10 cellular contexts compared by ENCODE assay signal in the genomic region with DNA sequence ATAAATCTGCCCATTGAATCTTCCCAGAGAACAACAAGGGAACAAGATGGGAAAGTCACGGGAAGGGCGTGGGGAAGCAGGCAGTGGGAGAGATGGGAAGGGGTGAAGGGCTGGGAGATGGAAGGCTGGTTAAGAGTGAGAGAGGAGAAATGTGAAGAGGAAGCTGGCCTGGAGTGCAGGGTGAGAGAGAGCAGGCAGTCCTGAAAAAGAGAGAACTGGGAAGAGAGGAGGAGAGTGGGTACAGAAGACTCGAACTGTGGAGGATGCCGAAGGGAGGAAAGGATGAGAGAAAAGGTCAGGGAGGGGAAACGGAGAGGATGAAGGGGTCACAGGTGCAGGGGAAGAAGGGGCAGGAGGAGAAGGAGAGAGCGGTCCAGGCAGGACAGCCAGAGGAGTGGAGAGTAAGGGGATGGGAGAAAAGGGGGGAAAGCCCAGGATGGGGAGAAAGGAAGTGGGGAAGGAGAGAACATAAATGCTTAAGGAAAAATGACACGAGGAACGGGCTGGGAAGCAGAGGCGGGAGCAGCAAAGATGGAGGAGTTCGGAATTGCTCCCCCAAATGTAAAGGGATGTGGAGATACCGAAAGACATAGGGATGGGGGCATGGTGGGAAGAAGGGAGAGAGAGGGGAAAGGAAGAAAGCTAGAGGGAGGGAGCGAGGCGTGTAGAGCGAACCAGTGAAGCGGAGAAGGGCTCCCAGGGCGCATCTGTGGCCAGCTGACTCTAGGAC. TPM values are rescaled to one million over a fixed set of nuclear protein-coding genes. Genes with fewer than 3 reads are reported as not detected.
DNase-seq lines count a peak whose midpoint lies in the region; ATAC-seq, FAIRE-seq and TF ChIP-seq lines count a peak whose summit lies in the region.
"Had no signal": no experiment of that assay in that cellular context is flagged by ENCODE, and none has a peak within 500 bp of the region (broad histone marks: within the 10 kb centered on the region; RNA-seq: fewer than 3 reads in every experiment).

No MANE protein-coding gene starts in this region.

- no peaks in the 10 kb centered on the region for H3K9me3 ChIP-seq in HUES64 (ENCODE audit: insufficient read depth, low read depth, low read length)
- no peaks in the 10 kb centered on the region for H3K9me3 ChIP-seq in ectodermal cell (ENCODE audit: control insufficient read depth, low read length)

- H3K4me1 ChIP-seq in HUES64 (ENCODE audit: insufficient read depth, low read length) (peaks cover 4% of the 10 kb centered on the region; the same call in 1 of the 2 replicates), ectodermal cell (ENCODE audit: control insufficient read depth, insufficient read depth, low read length) (peaks cover 20% of the 10 kb centered on the region)

- POLR2A ChIA-PET in BJ (lab: Charles Lee): interaction anchor here (1.0 kb wide), 1 partner anchor 10 kb away, joined by 5 read pairs; no protein-coding TSS in a partner anchor

- no peak overlapping the region for H3K27ac Mint-ChIP-seq in neural crest cell (ENCODE audit: unreplicated experiment)

- DNase-seq in BJ (ENCODE audit: low read depth) (no peak), neural crest cell (ENCODE audit: low read depth, low spot score) (no peak), GM12892 (ENCODE audit: insufficient read length) (no peak)
- DNase-seq: stimulated activated CD4-positive, alpha-beta T cell treated with anti-CD3 and anti-CD28 coated beads, Interleukin-4, amount 100 ng/mL, for 24 hours had no signal

- peaks cover 24% of the 10 kb centered on the region for H3K4me1 Mint-ChIP-seq in neural crest cell

- H3K4me3 Mint-ChIP-seq in neural crest cell: peak overlapping the region; percentile 86

- no peak overlapping the region for H3K9ac ChIP-seq in HUES64 (ENCODE audit: low read depth, low read length)

- no peak for ATAC-seq in GM21390 (IDR thresholded peaks at IDR 0.05; ENCODE audit: unreplicated experiment)
- no peak for ATAC-seq in HG03196 (IDR thresholded peaks at IDR 0.05; ENCODE audit: unreplicated experiment)
- no peak for ATAC-seq in HG02840 (IDR thresholded peaks at IDR 0.05; ENCODE audit: low FRiP score, unreplicated experiment)
- ATAC-seq: GM12878 had no signal

- WGBS in HUES64: 16% methylated on average over 16 of the region's 16 CpGs
- 14 to 17% methylated on average over 16 of the region's 16 CpGs for WGBS in ectodermal cell, 2 experiments

- H3K36me3 ChIP-seq in BJ (ENCODE audit: control insufficient read depth, insufficient read depth, low read length) (no peaks in the 10 kb centered on the region), HUES64 (ENCODE audit: insufficient read depth, low read length) (peaks cover 2% of the 10 kb centered on the region; the same call in 1 of the 2 replicates), ectodermal cell (ENCODE audit: control insufficient read depth, insufficient read depth, low read length) (no peaks in the 10 kb centered on the region)

- FAIRE-seq in GM12892 (lab: Jason Lieb, UNC): no peak
- FAIRE-seq: GM12878 had no signal

- H3K9me3 Mint-ChIP-seq in neural crest cell: no peaks in the 10 kb centered on the region

- TF ChIP-seq POLR2A in GM12892 (IDR thresholded peaks at IDR 0.05; ENCODE audit: low read depth, low read length): no peak

- CTCF ChIA-PET in BJ (lab: Yijun Ruan, JAX): interaction anchor here (1.2 to 2.8 kb wide), 7 partner anchors 10 to 129 kb away, joined by 4 to 11 read pairs (median 6); a partner anchor contains a TSS

- peak overlapping the region; percentile 64 for H3K4me3 ChIP-seq in BJ (ENCODE audit: low read depth, low read length)
- H3K4me3 ChIP-seq in HUES64 (ENCODE audit: low read length): peak overlapping the region; percentile 84
- peak overlapping the region; percentile 69 for H3K4me3 ChIP-seq in ectodermal cell (ENCODE audit: insufficient read depth, low read depth, low read length)
- H3K4me3 ChIP-seq: GM12878 had no signal

- H3K36me3 Mint-ChIP-seq in neural crest cell (ENCODE audit: low read depth): no peaks in the 10 kb centered on the region

- peaks cover 7% of the 10 kb centered on the region; the same call in 1 of the 2 replicates for H3K27me3 ChIP-seq in BJ (ENCODE audit: control insufficient read depth, insufficient read depth, low read length)
- H3K27me3 ChIP-seq in HUES64 (ENCODE audit: insufficient read depth, low read length): peaks cover 20% of the 10 kb centered on the region
- H3K27me3 ChIP-seq in ectodermal cell (ENCODE audit: control insufficient read depth, insufficient read depth, low read length, poor library complexity, severe bottlenecking): peaks cover 55% of the 10 kb centered on the region

- no peak overlapping the region for H3K27ac ChIP-seq in HUES64 (ENCODE audit: low read depth, low read length)
- no peak overlapping the region for H3K27ac ChIP-seq in ectodermal cell (ENCODE audit: insufficient read depth, low read depth, low read length, poor library complexity, severe bottlenecking)

- TF ChIP-seq CTCF in BJ (IDR thresholded peaks at IDR 0.05; ENCODE audit: insufficient read depth, low read depth, low read length) (no peak), neural crest cell (conservative IDR thresholded peaks at IDR 0.05) (no peak)

- H3K27me3 Mint-ChIP-seq in neural crest cell (ENCODE audit: low read depth): peaks cover 60% of the 10 kb centered on the region

RNA-seq across cellular contexts. Expression of a gene that starts 1.2 kb away (rescaled TPM):
- polyA plus RNA-seq in BJ (2011; rRNA removed): 0.44 and 0.59 TPM in 2 replicates
- polyA minus RNA-seq in BJ (2011; rRNA and poly(A)+ RNA removed): 0.24 and 1.3 TPM in 2 replicates
- polyA plus RNA-seq in HUES64 (2013, experiment 1 of 2): 4.1 TPM
- 7.0 TPM for polyA plus RNA-seq in HUES64 (2013, experiment 2 of 2)
- polyA plus RNA-seq in ectodermal cell (2013, experiment 1 of 4): 19.1 TPM
- 24.0 TPM for polyA plus RNA-seq in ectodermal cell (2013, experiment 2 of 4)
- polyA plus RNA-seq in ectodermal cell (2013, experiment 3 of 4): 16.9 TPM
- polyA plus RNA-seq in ectodermal cell (2013, experiment 4 of 4): 21.6 TPM
- total RNA-seq in neural crest cell: 8.6 and 8.7 TPM in 2 replicates
- polyA plus RNA-seq in GM12892 (2012; ENCODE audit: missing spikeins): 0.30 TPM

RNA-seq across cellular contexts. Expression of a gene that starts 10.2 kb away (rescaled TPM):
- polyA plus RNA-seq in BJ (2011; rRNA removed): 38.8 and 57.0 TPM in 2 replicates
- 48.7 and 60.5 TPM in 2 replicates for polyA minus RNA-seq in BJ (2011; rRNA and poly(A)+ RNA removed)
- 46.0 TPM for polyA plus RNA-seq in HUES64 (2013, experiment 1 of 2)
- polyA plus RNA-seq in HUES64 (2013, experiment 2 of 2): 48.6 TPM
- polyA plus RNA-seq in ectodermal cell (2013, experiment 1 of 4): 109 TPM
- polyA plus RNA-seq in ectodermal cell (2013, experiment 2 of 4): 101 TPM
- 73.6 TPM for polyA plus RNA-seq in ectodermal cell (2013, experiment 3 of 4)
- polyA plus RNA-seq in ectodermal cell (2013, experiment 4 of 4): 87.5 TPM
- total RNA-seq in neural crest cell: 93.2 and 94.3 TPM in 2 replicates
- polyA plus RNA-seq in GM12892 (2012; ENCODE audit: missing spikeins): 34.4 TPM

RNA-seq across cellular contexts. Expression of a gene that starts 24.4 kb away (rescaled TPM):
- polyA plus RNA-seq in BJ (2011; rRNA removed): 128 and 200 TPM in 2 replicates
- 35.6 and 58.7 TPM in 2 replicates for polyA minus RNA-seq in BJ (2011; rRNA and poly(A)+ RNA removed)
- polyA plus RNA-seq in HUES64 (2013, experiment 1 of 2): 32.1 TPM
- polyA plus RNA-seq in HUES64 (2013, experiment 2 of 2): 31.7 TPM
- polyA plus RNA-seq in ectodermal cell (2013, experiment 1 of 4): 29.4 TPM
- 25.8 TPM for polyA plus RNA-seq in ectodermal cell (2013, experiment 2 of 4)
- 26.1 TPM for polyA plus RNA-seq in ectodermal cell (2013, experiment 3 of 4)
- polyA plus RNA-seq in ectodermal cell (2013, experiment 4 of 4): 34.7 TPM
- 37.5 and 37.7 TPM in 2 replicates for total RNA-seq in neural crest cell
- 37.3 TPM for polyA plus RNA-seq in GM12892 (2012; ENCODE audit: missing spikeins)

RNA-seq across cellular contexts. Expression of a gene that starts 36.5 kb away (rescaled TPM):
- polyA plus RNA-seq in BJ (2011; rRNA removed): 43.0 and 61.0 TPM in 2 replicates
- 12.9 and 13.7 TPM in 2 replicates for polyA minus RNA-seq in BJ (2011; rRNA and poly(A)+ RNA removed)
- 16.4 TPM for polyA plus RNA-seq in HUES64 (2013, experiment 1 of 2)
- polyA plus RNA-seq in HUES64 (2013, experiment 2 of 2): 18.1 TPM
- polyA plus RNA-seq in ectodermal cell (2013, experiment 1 of 4): 62.1 TPM
- 70.1 TPM for polyA plus RNA-seq in ectodermal cell (2013, experiment 2 of 4)
- polyA plus RNA-seq in ectodermal cell (2013, experiment 3 of 4): 51.5 TPM
- polyA plus RNA-seq in ectodermal cell (2013, experiment 4 of 4): 66.0 TPM
- total RNA-seq in neural crest cell: 37.9 TPM in 2 replicates
- 36.2 TPM for polyA plus RNA-seq in GM12892 (2012; ENCODE audit: missing spikeins)

RNA-seq across cellular contexts. Expression of a gene that starts 52.2 kb away (rescaled TPM):
- 0.17 and 0.40 TPM in 2 replicates for polyA plus RNA-seq in BJ (2011; rRNA removed)
- polyA minus RNA-seq in BJ (2011; rRNA and poly(A)+ RNA removed): 0.52 TPM in 1 of 2 replicates, not detected in the other
- polyA plus RNA-seq in HUES64 (2013, experiment 1 of 2): 0.60 TPM
- polyA plus RNA-seq in HUES64 (2013, experiment 2 of 2): 1.1 TPM
- polyA plus RNA-seq in ectodermal cell (2013, experiment 1 of 4): 10.5 TPM
- polyA plus RNA-seq in ectodermal cell (2013, experiment 2 of 4): 6.0 TPM
- polyA plus RNA-seq in ectodermal cell (2013, experiment 3 of 4): 3.3 TPM
- 6.0 TPM for polyA plus RNA-seq in ectodermal cell (2013, experiment 4 of 4)
- total RNA-seq in neural crest cell: 1.9 and 2.4 TPM in 2 replicates
- polyA plus RNA-seq in GM12892 (2012; ENCODE audit: missing spikeins): 2.1 TPM
